Comparison of ENCODE assay signal across 9 cellular contexts in genomic region chr20:25136643-25137559, GRCh38. TPM values are rescaled to one million over a fixed set of nuclear protein-coding genes. Genes with fewer than 3 reads are reported as not detected.
DNase-seq lines count a peak whose midpoint lies in the region; ATAC-seq and TF ChIP-seq lines count a peak whose summit lies in the region.
"Had no signal": no experiment of that assay in that cellular context is flagged by ENCODE, and none has a peak within 500 bp of the region (broad histone marks: within the 10 kb centered on the region; RNA-seq: fewer than 3 reads in every experiment).

No MANE protein-coding gene starts in this region.

- no peak overlapping the region for H3K4me3 Mint-ChIP-seq in activated T-cell treated with anti-CD3 and anti-CD28 coated beads, Interleukin-2, amount 50 U/mL, for 72 hours
- H3K4me3 Mint-ChIP-seq: endodermal cell had no signal

- H3K4me1 Mint-ChIP-seq in activated T-cell treated with anti-CD3 and anti-CD28 coated beads, Interleukin-2, amount 50 U/mL, for 72 hours (ENCODE audit: low read depth) = no peaks in the 10 kb centered on the region

- no peaks in the 10 kb centered on the region for H3K36me3 Mint-ChIP-seq in activated T-cell treated with anti-CD3 and anti-CD28 coated beads, Interleukin-2, amount 50 U/mL, for 72 hours (ENCODE audit: insufficient read depth in 2 of 2)

- peaks cover 5% of the 10 kb centered on the region for H3K27me3 Mint-ChIP-seq in activated T-cell treated with anti-CD3 and anti-CD28 coated beads, Interleukin-2, amount 50 U/mL, for 72 hours (ENCODE audit: low read depth)

- no peak overlapping the region for H3K27ac Mint-ChIP-seq in activated T-cell treated with anti-CD3 and anti-CD28 coated beads, Interleukin-2, amount 50 U/mL, for 72 hours
- H3K27ac Mint-ChIP-seq: endodermal cell had no signal

- peak; percentile 93 for DNase-seq in Daoy (ENCODE audit: low read depth)
- peak; percentile 82 for DNase-seq in globus pallidus (ENCODE audit: low spot score)
- DNase-seq in pons (ENCODE audit: low spot score) = peak; percentile 58
- DNase-seq in T-helper 9 cell = no peak
- DNase-seq in activated T-cell treated with anti-CD3 and anti-CD28 coated beads, Interleukin-2, amount 50 U/mL, for 72 hours = no peak
- DNase-seq in NCI-H748 (lab: John Stamatoyannopoulos, UW; ENCODE audit: unreplicated experiment) = no peak
- DNase-seq: endodermal cell had no signal

- H3K9me3 Mint-ChIP-seq in activated T-cell treated with anti-CD3 and anti-CD28 coated beads, Interleukin-2, amount 50 U/mL, for 72 hours = no peaks in the 10 kb centered on the region
- H3K9me3 Mint-ChIP-seq: endodermal cell had no signal

- ATAC-seq in SK-N-SH treated with all-trans-retinoic acid at 6 μM for 48 hours (peak; percentile 98), HG02970 (IDR thresholded peaks at IDR 0.05; ENCODE audit: low FRiP score, unreplicated experiment) (no peak)
- ATAC-seq in activated T-cell treated with anti-CD3 and anti-CD28 coated beads, Interleukin-2, amount 50 U/mL, for 72 hours (replicated peaks in 1 of 2) = no peak

TF ChIP-seq in SK-N-SH treated with all-trans-retinoic acid at 6 μM for 48 hours, 23 proteins besides CTCF, POLR2A, EP300 and RAD21:
- TF ChIP-seq, protein P1, sequence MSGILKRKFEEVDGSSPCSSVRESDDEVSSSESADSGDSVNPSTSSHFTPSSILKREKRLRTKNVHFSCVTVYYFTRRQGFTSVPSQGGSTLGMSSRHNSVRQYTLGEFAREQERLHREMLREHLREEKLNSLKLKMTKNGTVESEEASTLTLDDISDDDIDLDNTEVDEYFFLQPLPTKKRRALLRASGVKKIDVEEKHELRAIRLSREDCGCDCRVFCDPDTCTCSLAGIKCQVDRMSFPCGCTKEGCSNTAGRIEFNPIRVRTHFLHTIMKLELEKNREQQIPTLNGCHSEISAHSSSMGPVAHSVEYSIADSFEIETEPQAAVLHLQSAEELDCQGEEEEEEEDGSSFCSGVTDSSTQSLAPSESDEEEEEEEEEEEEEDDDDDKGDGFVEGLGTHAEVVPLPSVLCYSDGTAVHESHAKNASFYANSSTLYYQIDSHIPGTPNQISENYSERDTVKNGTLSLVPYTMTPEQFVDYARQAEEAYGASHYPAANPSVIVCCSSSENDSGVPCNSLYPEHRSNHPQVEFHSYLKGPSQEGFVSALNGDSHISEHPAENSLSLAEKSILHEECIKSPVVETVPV (CRISPR knock-in tag; IDR thresholded peaks at IDR 0.05) = no peak

RNA-seq across cellular contexts. Expression of gene VSX1, which starts 55.0 kb away (rescaled TPM):
- not detected in 2 replicates for total RNA-seq in Daoy (2014; rRNA removed; shearing (Covaris generic))
- under 1 TPM in 1 of 2 donors, not detected in 1; 0.12 TPM for total RNA-seq in activated T-cell treated with anti-CD3 and anti-CD28 coated beads, Interleukin-2, amount 50 U/mL, for 72 hours
- total RNA-seq: endodermal cell had no signal

RNA-seq across cellular contexts. Expression of gene ENTPD6, which starts 58.6 kb away (rescaled TPM):
- 28.9 and 33.2 TPM in 2 replicates for total RNA-seq in Daoy (2014; rRNA removed; shearing (Covaris generic))
- 10 to 100 TPM; 55.3 to 58.7 TPM for total RNA-seq in activated T-cell treated with anti-CD3 and anti-CD28 coated beads, Interleukin-2, amount 50 U/mL, for 72 hours

Comparison
In these comparisons a context has a peak if more than half of its experiments do, and no peak if none do; other contexts are left out.
1. DNase-seq: peak in Daoy (single experiment), globus pallidus (single experiment) and pons (single experiment); none in T-helper 9 cell (single experiment), activated T-cell treated with anti-CD3 and anti-CD28 coated beads, Interleukin-2, amount 50 U/mL, for 72 hours (0 of 2) and NCI-H748 (single experiment).